In the genomic region with DNA sequence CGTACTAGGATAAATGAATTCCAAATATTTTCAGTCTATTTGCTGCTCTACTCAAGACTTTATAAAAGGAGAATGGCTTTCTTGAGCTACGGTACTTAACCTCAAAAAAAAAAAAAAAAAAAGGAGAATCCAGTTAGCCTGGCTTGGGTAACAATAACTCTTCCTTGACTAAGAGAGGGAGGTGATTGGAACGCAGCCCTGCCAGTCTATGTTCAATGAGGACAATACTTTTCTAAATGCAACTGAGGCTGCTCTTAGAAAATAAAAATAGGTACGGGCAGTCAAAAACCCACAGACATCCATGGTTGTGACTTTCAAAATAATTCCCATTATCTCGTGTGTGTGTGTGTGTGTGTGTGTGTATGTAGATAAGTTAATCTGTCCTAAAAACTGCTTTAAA, we compare ENCODE assay signal across 2 cellular contexts.
TF ChIP-seq lines count a peak whose summit lies in the region.

No MANE protein-coding gene starts in this region.

TF ChIP-seq in IMR-90, 13 proteins besides CTCF, POLR2A, EP300 and RAD21 (continued from another document):
- TF ChIP-seq CHD1 (IDR thresholded peaks at IDR 0.05; ENCODE audit: low read depth, low read length): no peak
- TF ChIP-seq NFE2L2 (IDR thresholded peaks at IDR 0.05; ENCODE audit: low read depth, low read length): no peak
TF ChIP-seq in IMR-90: peak in this region for 0.

TF ChIP-seq in endothelial cell of umbilical vein, 7 proteins besides CTCF, POLR2A, EP300 and RAD21 (continued from another document):
- TF ChIP-seq, protein P1, sequence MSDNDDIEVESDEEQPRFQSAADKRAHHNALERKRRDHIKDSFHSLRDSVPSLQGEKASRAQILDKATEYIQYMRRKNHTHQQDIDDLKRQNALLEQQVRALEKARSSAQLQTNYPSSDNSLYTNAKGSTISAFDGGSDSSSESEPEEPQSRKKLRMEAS (IDR thresholded peaks at IDR 0.05; ENCODE audit: insufficient read depth, insufficient read length): no peak
- no peak for TF ChIP-seq POLR2AphosphoS5 (IDR thresholded peaks at IDR 0.05; ENCODE audit: insufficient read depth, low read depth, low read length)
- no peak for TF ChIP-seq FOS (IDR thresholded peaks at IDR 0.05; ENCODE audit: borderline replicate concordance, insufficient read depth, low read length)
- TF ChIP-seq MYC (IDR thresholded peaks at IDR 0.05; ENCODE audit: low read depth, low read length): no peak
- no peak for TF ChIP-seq EZH2 (IDR thresholded peaks at IDR 0.05; ENCODE audit: borderline replicate concordance, low read depth, low read length, severe bottlenecking)
- no peak for TF ChIP-seq GATA2 (IDR thresholded peaks at IDR 0.05; ENCODE audit: insufficient read depth, insufficient read length, low read depth, low read length)
TF ChIP-seq in endothelial cell of umbilical vein: peak in this region for 0.
